15 cellular contexts compared by ENCODE assay signal in genomic region chr11:86931059-86931964, GRCh38. TPM values are rescaled to one million over a fixed set of nuclear protein-coding genes. Genes with fewer than 3 reads are reported as not detected.
A peak's percentile ranks its signal among the peaks of the same experiment; 100 is the strongest.
DNase-seq lines count a peak whose midpoint lies in the region; ATAC-seq and TF ChIP-seq lines count a peak whose summit lies in the region.
"Had no signal": no experiment of that assay in that cellular context is flagged by ENCODE, and none has a peak within 500 bp of the region (broad histone marks: within the 10 kb centered on the region; RNA-seq: fewer than 3 reads in every experiment).

No MANE protein-coding gene starts in this region.

- no peak overlapping the region for H3K9ac ChIP-seq in KMS-11

- DNase-seq in T-helper 17 cell (no peak), fibroblast of mammary gland (ENCODE audit: low read depth) (peak; percentile 50), sigmoid colon (no peak), body of pancreas (no peak), HAP-1 (ENCODE audit: low spot score in 2 of 2) (no peak)
- DNase-seq: activated CD4-positive, alpha-beta T cell treated with anti-CD3 and anti-CD28 coated beads for 48 hours; activated naive CD8-positive, alpha-beta T cell treated with anti-CD3 and anti-CD28 coated beads, Interleukin-2, amount 50 U/mL, for 24 hours; activated T-cell treated with anti-CD3 and anti-CD28 coated beads, Interleukin-2, amount 50 U/mL, for 24 hours; DND-41; occipital lobe; T-helper 1 cell had no signal

- H3K4me2 ChIP-seq in KMS-11: no peak overlapping the region

- H3K27ac Mint-ChIP-seq in T-helper 17 cell: peak overlapping the region; percentile 61
- H3K27ac Mint-ChIP-seq: activated naive CD8-positive, alpha-beta T cell treated with anti-CD3 and anti-CD28 coated beads, Interleukin-2, amount 50 U/mL, for 24 hours; activated T-cell treated with anti-CD3 and anti-CD28 coated beads, Interleukin-2, amount 50 U/mL, for 24 hours had no signal

- H3K9me3 ChIP-seq in T-helper 17 cell (ENCODE audit: control insufficient read depth, low read length, poor library complexity, severe bottlenecking) (no peaks in the 10 kb centered on the region), sigmoid colon (no peaks in the 10 kb centered on the region), body of pancreas (no peaks in the 10 kb centered on the region), HAP-1 (no peaks in the 10 kb centered on the region)
- H3K9me3 ChIP-seq: BLaER1 treated with 17β-estradiol and CSF1 and Interleukin-3, amounts not matched to agents 10 nM and 100 nM; tibial nerve had no signal

- in situ Hi-C loops in HAP-1 (cut with MboI; ENCODE audit: low sequenced_read_pairs): loop anchor here (10.0 kb wide), 1 partner anchor 493 kb away; no protein-coding TSS in a partner anchor

- TF ChIP-seq EP300 in sigmoid colon (IDR thresholded peaks at IDR 0.05): no peak

- peak overlapping the region; percentile 6; the same call in 1 of the 2 replicates for H2AFZ ChIP-seq in KMS-11 (ENCODE audit: low read depth)

- H3K36me3 Mint-ChIP-seq in T-helper 17 cell (ENCODE audit: low read depth): no peaks in the 10 kb centered on the region

- H3K4me1 Mint-ChIP-seq in T-helper 17 cell: peaks cover 3% of the 10 kb centered on the region

- H3K27ac ChIP-seq in KMS-11 (no peak overlapping the region), sigmoid colon (peak overlapping the region; percentile 21 to 39 (median 26)), body of pancreas (no peak overlapping the region)

- no peaks in the 10 kb centered on the region for H3K27me3 Mint-ChIP-seq in T-helper 17 cell
- H3K27me3 Mint-ChIP-seq: activated naive CD8-positive, alpha-beta T cell treated with anti-CD3 and anti-CD28 coated beads, Interleukin-2, amount 50 U/mL, for 24 hours; activated T-cell treated with anti-CD3 and anti-CD28 coated beads, Interleukin-2, amount 50 U/mL, for 24 hours had no signal

- 49 to 59% methylated on average over 5 of the region's 5 CpGs for WGBS in sigmoid colon, 2 donors
- WGBS in body of pancreas, 2 donors: 37 to 41% methylated on average over 5 of the region's 5 CpGs

- intact Hi-C loops in sigmoid colon (cut with DNase I): loop anchor here (10.0 kb wide), 1 partner anchor 493 kb away; no protein-coding TSS in a partner anchor
- intact Hi-C loops in body of pancreas (cut with DNase I): no loop called here

- H3K27me3 ChIP-seq in KMS-11 (ENCODE audit: insufficient read depth, low read depth) (no peaks in the 10 kb centered on the region), sigmoid colon (no peaks in the 10 kb centered on the region), body of pancreas (no peaks in the 10 kb centered on the region), HAP-1 (ENCODE audit: low read depth) (no peaks in the 10 kb centered on the region)
- H3K27me3 ChIP-seq: BLaER1 treated with 17β-estradiol and CSF1 and Interleukin-3, amounts not matched to agents 10 nM and 100 nM; tibial nerve had no signal

- H3K4me3 ChIP-seq in KMS-11 (IDR thresholded peaks at IDR 0.05; ENCODE audit: insufficient read depth, low read depth, low read length): no peak overlapping the region
- H3K4me3 ChIP-seq in fibroblast of mammary gland (ENCODE audit: control insufficient read depth, low read depth, low read length): no peak overlapping the region
- no peak overlapping the region for H3K4me3 ChIP-seq in sigmoid colon
- no peak overlapping the region for H3K4me3 ChIP-seq in body of pancreas
- no peak overlapping the region for H3K4me3 ChIP-seq in HAP-1
- H3K4me3 ChIP-seq: BLaER1 treated with 17β-estradiol and CSF1 and Interleukin-3, amounts not matched to agents 10 nM and 100 nM; tibial nerve had no signal

- H3K36me3 ChIP-seq in KMS-11 (ENCODE audit: insufficient read depth) (no peaks in the 10 kb centered on the region), sigmoid colon (no peaks in the 10 kb centered on the region), body of pancreas (replicated peaks in 1 of 2; ENCODE audit: insufficient read depth in 1 of 2, low read depth in 2 of 2) (no peaks in the 10 kb centered on the region), HAP-1 (replicated peaks) (no peaks in the 10 kb centered on the region)
- H3K36me3 ChIP-seq: BLaER1 treated with 17β-estradiol and CSF1 and Interleukin-3, amounts not matched to agents 10 nM and 100 nM; tibial nerve had no signal

- TF ChIP-seq CTCF in KMS-11 (conservative IDR thresholded peaks at IDR 0.05; ENCODE audit: low read depth, low read length): no peak
- TF ChIP-seq CTCF in fibroblast of mammary gland (conservative IDR thresholded peaks at IDR 0.05; ENCODE audit: control insufficient read depth, insufficient read depth, low read depth, low read length): no peak
- TF ChIP-seq CTCF in sigmoid colon (IDR thresholded peaks at IDR 0.05): no peak
- no peak for TF ChIP-seq CTCF in body of pancreas (IDR thresholded peaks at IDR 0.05)

- H3K79me2 ChIP-seq in KMS-11 (ENCODE audit: insufficient read depth, low read depth): no peaks in the 10 kb centered on the region

- H3K4me1 ChIP-seq in KMS-11 (ENCODE audit: low read depth, poor library complexity, severe bottlenecking) (peaks cover 8% of the 10 kb centered on the region), sigmoid colon (peaks cover 0 to 53% (median 37%) of the 10 kb centered on the region in 4 donors), body of pancreas (peaks cover 15% of the 10 kb centered on the region), HAP-1 (peaks cover 25% of the 10 kb centered on the region)

- H3K4me3 Mint-ChIP-seq in T-helper 17 cell: no peak overlapping the region
- H3K4me3 Mint-ChIP-seq: activated naive CD8-positive, alpha-beta T cell treated with anti-CD3 and anti-CD28 coated beads, Interleukin-2, amount 50 U/mL, for 24 hours; activated T-cell treated with anti-CD3 and anti-CD28 coated beads, Interleukin-2, amount 50 U/mL, for 24 hours had no signal

- ATAC-seq in T-helper 17 cell: no peak
- ATAC-seq in body of pancreas: no peak
- ATAC-seq in HG02981 (IDR thresholded peaks at IDR 0.05; ENCODE audit: unreplicated experiment): no peak

- TF ChIP-seq POLR2A in sigmoid colon (IDR thresholded peaks at IDR 0.05) (no peak), body of pancreas (IDR thresholded peaks at IDR 0.05) (no peak)

- H4K20me1 ChIP-seq in KMS-11 (ENCODE audit: insufficient read depth): no peaks in the 10 kb centered on the region
- H4K20me1 ChIP-seq: BLaER1 treated with 17β-estradiol and CSF1 and Interleukin-3, amounts not matched to agents 10 nM and 100 nM had no signal

RNA-seq across cellular contexts. Expression of gene FZD4, which starts 23.9 kb away (rescaled TPM):
- total RNA-seq in T-helper 17 cell: under 1 TPM in 1 of 2 donors, not detected in 1; 0.02 TPM
- total RNA-seq in sigmoid colon: 10 to 100 TPM; 22.9 to 45.7 (median 35.7) TPM
- polyA plus RNA-seq in sigmoid colon: 1 to 10 TPM in 1 of 3 donors, under 1 TPM in 2; 0.60 to 8.8 (median 0.69) TPM
- total RNA-seq in body of pancreas: 10 to 100 TPM; 25.4 to 54.4 TPM

Comparison
In these comparisons a context has a peak if more than half of its experiments do, and no peak if none do; other contexts are left out.
1. H3K27ac ChIP-seq: peak in sigmoid colon (4 of 4); none in KMS-11 (single experiment) and body of pancreas (0 of 4).
2. RNA of gene FZD4, which starts 23.9 kb away (total RNA-seq): 25.4 to 54.4 TPM in body of pancreas and 22.9 to 45.7 TPM in sigmoid colon; 0.02 TPM in T-helper 17 cell; every median in the first group is over 10 times any median in the second.